24 cellular contexts compared by ENCODE assay signal in the genomic region with DNA sequence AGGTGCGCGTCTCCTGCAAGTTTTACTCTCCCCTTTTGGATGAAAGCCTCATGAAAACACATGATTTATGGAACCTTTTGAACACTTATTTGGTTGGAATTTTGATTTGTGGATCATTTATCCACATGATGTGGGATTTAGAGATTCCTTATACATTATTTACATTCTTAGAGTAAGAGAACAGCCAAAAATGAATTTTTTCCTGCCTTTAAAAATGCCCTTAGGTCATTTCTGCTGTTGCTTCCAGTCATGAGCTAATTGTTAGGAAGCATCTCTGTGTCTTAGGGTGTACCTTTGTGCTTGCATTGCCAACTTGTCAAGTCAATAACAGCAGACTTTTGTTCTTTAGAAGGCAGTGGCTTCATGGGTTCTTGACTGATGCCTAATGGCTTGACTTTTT.
DNase-seq lines count a peak whose midpoint lies in the region; ATAC-seq and TF ChIP-seq lines count a peak whose summit lies in the region.
"Had no signal": no experiment of that assay in that cellular context is flagged by ENCODE, and none has a peak within 500 bp of the region (broad histone marks: within the 10 kb centered on the region; RNA-seq: fewer than 3 reads in every experiment).

No MANE protein-coding gene starts in this region.

- DNase-seq in activated naive CD4-positive, alpha-beta T cell treated with anti-CD3 and anti-CD28 coated beads, Interleukin-2, amount 10 ng/mL, durations not matched to agents 7 days and 5 days: no peak
- DNase-seq in activated naive CD4-positive, alpha-beta T cell treated with anti-CD3 and anti-CD28 coated beads, Interleukin-2, amount 50 U/mL, for 16 hours: no peak
- DNase-seq in EL (peak; percentile 72), osteocyte (ENCODE audit: extremely low spot score, unreplicated experiment) (no peak), HPDE6-E6E7 (ENCODE audit: extremely low spot score) (no peak), DMS 273 treated with DMSO at 0.1 percent for 48 hours (lab: John Stamatoyannopoulos, UW) (no peak)
- DNase-seq in activated T-helper 1 cell treated with anti-CD3 and anti-CD28 coated beads, Interleukin-12 subunit alpha, Interleukin-12 subunit beta, Interleukin-2, Interleukin-4 antibody, amounts not matched to agents 30 ng/mL and 10 ng/mL and 1 ng/mL, durations not matched to agents 14 hours and 24 hours and 36 hours (ENCODE audit: low spot score): no peak
- DNase-seq: activated CD4-positive, alpha-beta memory T cell treated with anti-CD3 and anti-CD28 coated beads, Interleukin-2, amount 10 ng/mL, durations not matched to agents 7 days and 5 days; activated gamma-delta T cell treated with Interleukin-2 at 50 U/mL for 16 hours; aorta; dorsolateral prefrontal cortex; GDM1; glutamatergic neuron; KG1; kidney glomerular epithelial cell; NCI-H1436 treated with DMSO at 0.1 percent for 48 hours; NCI-H2107; NCI-H524; psoas muscle; T1000; transverse colon had no signal

- no peak for ATAC-seq in HG02763 (IDR thresholded peaks at IDR 0.05; ENCODE audit: unreplicated experiment)
- ATAC-seq: psoas muscle had no signal

- CTCF ChIA-PET in activated naive CD4-positive, alpha-beta T cell treated with anti-CD3 and anti-CD28 coated beads, Interleukin-2, amount 10 ng/mL, durations not matched to agents 7 days and 5 days (lab: Charles Lee): no interaction called here

- no peak for TF ChIP-seq CTCF in osteocyte (IDR thresholded peaks at IDR 0.05)

- peak overlapping the region; percentile 2 for H3K27ac Mint-ChIP-seq in activated naive CD4-positive, alpha-beta T cell treated with anti-CD3 and anti-CD28 coated beads, Interleukin-2, amount 10 ng/mL, durations not matched to agents 7 days and 5 days
- peak overlapping the region; percentile 37 for H3K27ac Mint-ChIP-seq in activated T-helper 1 cell treated with anti-CD3 and anti-CD28 coated beads, Interleukin-12 subunit alpha, Interleukin-12 subunit beta, Interleukin-2, Interleukin-4 antibody, amounts not matched to agents 30 ng/mL and 10 ng/mL and 1 ng/mL, durations not matched to agents 14 hours and 24 hours and 36 hours
- peak overlapping the region; percentile 40 for H3K27ac Mint-ChIP-seq in osteocyte (ENCODE audit: unreplicated experiment)
- H3K27ac Mint-ChIP-seq: activated CD4-positive, alpha-beta memory T cell treated with anti-CD3 and anti-CD28 coated beads, Interleukin-2, amount 10 ng/mL, durations not matched to agents 7 days and 5 days had no signal

- peak overlapping the region; percentile 7 for H3K4me3 Mint-ChIP-seq in activated naive CD4-positive, alpha-beta T cell treated with anti-CD3 and anti-CD28 coated beads, Interleukin-2, amount 10 ng/mL, durations not matched to agents 7 days and 5 days
- H3K4me3 Mint-ChIP-seq in activated T-helper 1 cell treated with anti-CD3 and anti-CD28 coated beads, Interleukin-12 subunit alpha, Interleukin-12 subunit beta, Interleukin-2, Interleukin-4 antibody, amounts not matched to agents 30 ng/mL and 10 ng/mL and 1 ng/mL, durations not matched to agents 14 hours and 24 hours and 36 hours: peak overlapping the region; percentile 42
- no peak overlapping the region for H3K4me3 Mint-ChIP-seq in osteocyte (ENCODE audit: unreplicated experiment)
- H3K4me3 Mint-ChIP-seq: activated CD4-positive, alpha-beta memory T cell treated with anti-CD3 and anti-CD28 coated beads, Interleukin-2, amount 10 ng/mL, durations not matched to agents 7 days and 5 days; central memory CD8-positive, alpha-beta T cell; neural crest cell had no signal

- peaks cover 3% of the 10 kb centered on the region for H3K9me3 Mint-ChIP-seq in activated naive CD4-positive, alpha-beta T cell treated with anti-CD3 and anti-CD28 coated beads, Interleukin-2, amount 10 ng/mL, durations not matched to agents 7 days and 5 days
- H3K9me3 Mint-ChIP-seq in activated T-helper 1 cell treated with anti-CD3 and anti-CD28 coated beads, Interleukin-12 subunit alpha, Interleukin-12 subunit beta, Interleukin-2, Interleukin-4 antibody, amounts not matched to agents 30 ng/mL and 10 ng/mL and 1 ng/mL, durations not matched to agents 14 hours and 24 hours and 36 hours: peaks cover 2% of the 10 kb centered on the region
- no peaks in the 10 kb centered on the region for H3K9me3 Mint-ChIP-seq in osteocyte (ENCODE audit: unreplicated experiment)
- H3K9me3 Mint-ChIP-seq: activated CD4-positive, alpha-beta memory T cell treated with anti-CD3 and anti-CD28 coated beads, Interleukin-2, amount 10 ng/mL, durations not matched to agents 7 days and 5 days; central memory CD8-positive, alpha-beta T cell; neural crest cell had no signal

- peaks cover 64% of the 10 kb centered on the region for H3K4me1 Mint-ChIP-seq in activated naive CD4-positive, alpha-beta T cell treated with anti-CD3 and anti-CD28 coated beads, Interleukin-2, amount 10 ng/mL, durations not matched to agents 7 days and 5 days
- H3K4me1 Mint-ChIP-seq in activated T-helper 1 cell treated with anti-CD3 and anti-CD28 coated beads, Interleukin-12 subunit alpha, Interleukin-12 subunit beta, Interleukin-2, Interleukin-4 antibody, amounts not matched to agents 30 ng/mL and 10 ng/mL and 1 ng/mL, durations not matched to agents 14 hours and 24 hours and 36 hours (ENCODE audit: low read depth): peaks cover 77% of the 10 kb centered on the region
- peaks cover 48% of the 10 kb centered on the region for H3K4me1 Mint-ChIP-seq in osteocyte (ENCODE audit: unreplicated experiment)

- H3K27me3 Mint-ChIP-seq in activated naive CD4-positive, alpha-beta T cell treated with anti-CD3 and anti-CD28 coated beads, Interleukin-2, amount 10 ng/mL, durations not matched to agents 7 days and 5 days: no peaks in the 10 kb centered on the region
- no peaks in the 10 kb centered on the region for H3K27me3 Mint-ChIP-seq in activated T-helper 1 cell treated with anti-CD3 and anti-CD28 coated beads, Interleukin-12 subunit alpha, Interleukin-12 subunit beta, Interleukin-2, Interleukin-4 antibody, amounts not matched to agents 30 ng/mL and 10 ng/mL and 1 ng/mL, durations not matched to agents 14 hours and 24 hours and 36 hours (ENCODE audit: insufficient read depth)
- H3K27me3 Mint-ChIP-seq in osteocyte (ENCODE audit: unreplicated experiment): no peaks in the 10 kb centered on the region
- H3K27me3 Mint-ChIP-seq: activated CD4-positive, alpha-beta memory T cell treated with anti-CD3 and anti-CD28 coated beads, Interleukin-2, amount 10 ng/mL, durations not matched to agents 7 days and 5 days; central memory CD8-positive, alpha-beta T cell had no signal

- H3K36me3 Mint-ChIP-seq in activated naive CD4-positive, alpha-beta T cell treated with anti-CD3 and anti-CD28 coated beads, Interleukin-2, amount 10 ng/mL, durations not matched to agents 7 days and 5 days: peaks cover 52% of the 10 kb centered on the region
- H3K36me3 Mint-ChIP-seq in activated T-helper 1 cell treated with anti-CD3 and anti-CD28 coated beads, Interleukin-12 subunit alpha, Interleukin-12 subunit beta, Interleukin-2, Interleukin-4 antibody, amounts not matched to agents 30 ng/mL and 10 ng/mL and 1 ng/mL, durations not matched to agents 14 hours and 24 hours and 36 hours (ENCODE audit: low read depth): peaks cover 23% of the 10 kb centered on the region
- peaks cover 11% of the 10 kb centered on the region for H3K36me3 Mint-ChIP-seq in osteocyte (ENCODE audit: unreplicated experiment)

- intact Hi-C loops in activated T-helper 1 cell treated with anti-CD3 and anti-CD28 coated beads, Interleukin-12 subunit alpha, Interleukin-12 subunit beta, Interleukin-2, Interleukin-4 antibody, amounts not matched to agents 30 ng/mL and 10 ng/mL and 1 ng/mL, durations not matched to agents 14 hours and 24 hours and 36 hours (cut with micrococcal nuclease): no loop called here
